In genomic region chr1:174764186-174764585, GRCh38 we compare ENCODE assay signal across 9 cellular contexts.
"Had no signal": no experiment of that assay in that cellular context is flagged by ENCODE, and none has a peak within 500 bp of the region (broad histone marks: within the 10 kb centered on the region; RNA-seq: fewer than 3 reads in every experiment).

No MANE protein-coding gene starts in this region.

- H3K4me3 ChIP-seq: GM23338, K562 had no signal

- DNase-seq: H9, HCEC 1CT, IMR-90, KG1 had no signal

- FAIRE-seq: H1, H54, HTR-8/SVneo, K562 had no signal
